17 cellular contexts compared by ENCODE assay signal in the genomic region with DNA sequence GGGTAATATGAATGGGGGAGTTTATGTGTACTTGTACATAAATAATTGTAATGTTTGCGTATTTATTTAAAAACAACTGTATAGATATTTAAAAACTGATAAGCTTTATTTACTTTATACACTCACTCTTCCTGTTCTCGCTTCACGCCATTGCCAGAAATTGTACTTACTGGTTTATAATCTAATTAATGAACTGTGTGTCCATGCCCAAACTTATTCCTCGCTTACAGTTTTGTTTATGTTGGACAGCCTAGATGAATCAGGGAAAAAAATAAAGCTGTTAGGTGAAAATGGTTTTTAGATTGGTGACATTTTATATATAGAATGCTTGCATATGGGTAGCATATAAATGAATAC. TPM values are rescaled to one million over a fixed set of nuclear protein-coding genes. Genes with fewer than 3 reads are reported as not detected.
"Had no signal": no experiment of that assay in that cellular context is flagged by ENCODE, and none has a peak within 500 bp of the region (broad histone marks: within the 10 kb centered on the region; RNA-seq: fewer than 3 reads in every experiment).

No MANE protein-coding gene starts in this region.

- H3K27ac ChIP-seq: ascending aorta, testis had no signal

- H3K4me3 Mint-ChIP-seq: activated CD8-positive, alpha-beta T cell treated with anti-CD3 and anti-CD28 coated beads for 36 hours; activated naive CD8-positive, alpha-beta T cell treated with anti-CD3 and anti-CD28 coated beads, Interleukin-2, amount 50 U/mL, for 24 hours; activated T-helper 1 cell treated with anti-CD3 and anti-CD28 coated beads, Interleukin-12 subunit alpha, Interleukin-12 subunit beta, Interleukin-2, Interleukin-4 antibody, amounts not matched to agents 30 ng/mL and 10 ng/mL and 1 ng/mL, durations not matched to agents 14 hours and 24 hours and 36 hours; memory B cell; stimulated activated naive CD8-positive, alpha-beta T cell treated with anti-CD3 and anti-CD28 coated beads, Interleukin-15, Interleukin-2, amounts not matched to agents 100 ng/mL and 50 ng/mL, for 24 hours had no signal

- H3K27me3 Mint-ChIP-seq: activated CD8-positive, alpha-beta T cell treated with anti-CD3 and anti-CD28 coated beads for 36 hours; activated naive CD8-positive, alpha-beta T cell treated with anti-CD3 and anti-CD28 coated beads, Interleukin-2, amount 50 U/mL, for 24 hours; memory B cell; stimulated activated naive CD8-positive, alpha-beta T cell treated with anti-CD3 and anti-CD28 coated beads, Interleukin-15, Interleukin-2, amounts not matched to agents 100 ng/mL and 50 ng/mL, for 24 hours had no signal

- H3K27ac Mint-ChIP-seq: activated CD8-positive, alpha-beta T cell treated with anti-CD3 and anti-CD28 coated beads for 36 hours; activated naive CD8-positive, alpha-beta T cell treated with anti-CD3 and anti-CD28 coated beads, Interleukin-2, amount 50 U/mL, for 24 hours; activated T-helper 1 cell treated with anti-CD3 and anti-CD28 coated beads, Interleukin-12 subunit alpha, Interleukin-12 subunit beta, Interleukin-2, Interleukin-4 antibody, amounts not matched to agents 30 ng/mL and 10 ng/mL and 1 ng/mL, durations not matched to agents 14 hours and 24 hours and 36 hours; stimulated activated naive CD8-positive, alpha-beta T cell treated with anti-CD3 and anti-CD28 coated beads, Interleukin-15, Interleukin-2, amounts not matched to agents 100 ng/mL and 50 ng/mL, for 24 hours had no signal

- H3K36me3 ChIP-seq: ascending aorta had no signal

- H3K4me1 ChIP-seq: testis had no signal

- H3K9me3 Mint-ChIP-seq: activated CD8-positive, alpha-beta T cell treated with anti-CD3 and anti-CD28 coated beads for 36 hours; activated naive CD8-positive, alpha-beta T cell treated with anti-CD3 and anti-CD28 coated beads, Interleukin-2, amount 50 U/mL, for 24 hours; activated T-helper 1 cell treated with anti-CD3 and anti-CD28 coated beads, Interleukin-12 subunit alpha, Interleukin-12 subunit beta, Interleukin-2, Interleukin-4 antibody, amounts not matched to agents 30 ng/mL and 10 ng/mL and 1 ng/mL, durations not matched to agents 14 hours and 24 hours and 36 hours; nephron; stimulated activated naive CD8-positive, alpha-beta T cell treated with anti-CD3 and anti-CD28 coated beads, Interleukin-15, Interleukin-2, amounts not matched to agents 100 ng/mL and 50 ng/mL, for 24 hours had no signal

- ATAC-seq: activated CD8-positive, alpha-beta T cell treated with anti-CD3 and anti-CD28 coated beads for 36 hours; activated naive CD8-positive, alpha-beta T cell treated with anti-CD3 and anti-CD28 coated beads, Interleukin-2, amount 50 U/mL, for 24 hours; esophagus mucosa had no signal

- H3K4me3 ChIP-seq: ascending aorta, testis had no signal

- H3K9me3 ChIP-seq: ascending aorta, testis had no signal

- DNase-seq: activated CD4-positive, alpha-beta T cell treated with anti-CD3 and anti-CD28 coated beads for 4 hours; activated CD8-positive, alpha-beta memory T cell treated with anti-CD3 and anti-CD28 coated beads, Interleukin-2, amount 50 U/mL, for 4 hours; activated CD8-positive, alpha-beta T cell treated with anti-CD3 and anti-CD28 coated beads for 36 hours; activated naive CD4-positive, alpha-beta T cell; activated naive CD8-positive, alpha-beta T cell treated with anti-CD3 and anti-CD28 coated beads, Interleukin-2, amount 50 U/mL, for 24 hours; central memory CD4-positive, alpha-beta T cell; head of caudate nucleus; stimulated activated CD4-positive, alpha-beta T cell treated with anti-CD3 and anti-CD28 coated beads, Interleukin-4, amount 100 ng/mL, for 1 hour; testis had no signal

- H3K27me3 ChIP-seq: ascending aorta, testis had no signal

RNA-seq across cellular contexts. Expression of gene LHX1, which starts 42.3 kb away (rescaled TPM):
- total RNA-seq: activated CD8-positive, alpha-beta T cell treated with anti-CD3 and anti-CD28 coated beads for 36 hours; ascending aorta; esophagus mucosa; osteoblast; ureter had no signal
